15 cellular contexts compared by ENCODE assay signal in genomic region chr19:1085676-1086442, GRCh38. TPM values are rescaled to one million over a fixed set of nuclear protein-coding genes. Genes with fewer than 3 reads are reported as not detected.
DNase-seq lines count a peak whose midpoint lies in the region; ATAC-seq, FAIRE-seq and TF ChIP-seq lines count a peak whose summit lies in the region.
"Had no signal": no experiment of that assay in that cellular context is flagged by ENCODE, and none has a peak within 500 bp of the region (broad histone marks: within the 10 kb centered on the region; RNA-seq: fewer than 3 reads in every experiment).

No MANE protein-coding gene starts in this region.

- no peak overlapping the region for H2AK5ac ChIP-seq in H1 (ENCODE audit: low read depth, low read length)

- H4K20me1 ChIP-seq in H1 (replicated peaks in 1 of 2; ENCODE audit: control insufficient read depth in 1 of 2, insufficient read depth in 2 of 2, low read length in 2 of 2) = peaks cover 2 to 20% of the 10 kb centered on the region in 2 experiments

- WGBS in H1 (ENCODE audit: extremely low coverage in 1 of 2, insufficient coverage in 1 of 2, insufficient read length in 1 of 2, insufficient replicate concordance in 2 of 2, low coverage in 1 of 2, low lambda C conversion rate in 2 of 2, missing lambda C conversion rate in 1 of 2), 2 experiments = 86% methylated on average over 36 of the region's 38 CpGs; no CpG with 5 or more reads in 1 of the 2 experiments

- H2BK120ac ChIP-seq in H1 (replicated peaks; ENCODE audit: low read depth, low read length) = no peak overlapping the region

- peaks cover 0 to 7% (median 0%) of the 10 kb centered on the region in 4 experiments; a peak in 4 of 7 replicates for H3K4me1 ChIP-seq in H1 (replicated peaks in 1 of 4; ENCODE audit: control insufficient read depth in 3 of 4, insufficient read depth in 4 of 4, low read length in 3 of 4)

- no peak overlapping the region for H3K4me3 ChIP-seq in H1 (ENCODE audit: extremely low read depth in 1 of 4, insufficient read depth in 2 of 4, low read depth in 3 of 4, low read length in 4 of 4)
- H3K4me3 ChIP-seq: BLaER1 had no signal

- CTCF ChIA-PET in H1 (lab: Charles Lee; ENCODE audit: partially characterized antibody) = interaction anchor here (0.7 to 2.8 kb wide), 11 partner anchors 8 to 140 kb away, joined by 3 to 7 read pairs (median 3); no protein-coding TSS in a partner anchor

- no peaks in the 10 kb centered on the region for H3K9me3 Mint-ChIP-seq in stimulated activated naive CD8-positive, alpha-beta T cell treated with anti-CD3 and anti-CD28 coated beads, Interleukin-15, Interleukin-2, amounts not matched to agents 100 ng/mL and 50 ng/mL, for 24 hours
- H3K9me3 Mint-ChIP-seq in stimulated activated naive CD8-positive, alpha-beta T cell treated with anti-CD3 and anti-CD28 coated beads, Interleukin-15, amount 100 ng/mL, for 72 hours = no peaks in the 10 kb centered on the region

- FAIRE-seq in H1 (lab: Jason Lieb, UNC) = no peak

- no peak overlapping the region for H2AFZ ChIP-seq in H1 (ENCODE audit: low read length)

- H3K27ac Mint-ChIP-seq in stimulated activated naive CD8-positive, alpha-beta T cell treated with anti-CD3 and anti-CD28 coated beads, Interleukin-15, Interleukin-2, amounts not matched to agents 100 ng/mL and 50 ng/mL, for 24 hours = peak overlapping the region; percentile 69
- peak overlapping the region in 1 of 2 donors; percentile 93 for H3K27ac Mint-ChIP-seq in stimulated activated naive CD8-positive, alpha-beta T cell treated with anti-CD3 and anti-CD28 coated beads, Interleukin-15, amount 100 ng/mL, for 72 hours

- no peak overlapping the region for H4K91ac ChIP-seq in H1 (replicated peaks; ENCODE audit: insufficient read length, low read length)

- no peak for TF ChIP-seq CTCF in H1 (IDR thresholded peaks at IDR 0.05; ENCODE audit: control extremely low read depth in 1 of 3, insufficient read depth in 1 of 3, low read depth in 1 of 3, low read length in 3 of 3)

- no peak for ATAC-seq in stimulated activated naive CD8-positive, alpha-beta T cell treated with anti-CD3 and anti-CD28 coated beads, Interleukin-15, amount 100 ng/mL, for 72 hours

- POLR2A ChIA-PET in H1 (lab: Charles Lee; ENCODE audit: partially characterized antibody) = interaction anchor here (0.6 to 10.3 kb wide), 28 partner anchors 9 to 226 kb away, joined by 3 to 116 read pairs (median 4); partner anchors contain the start of genes ABCA7, ARHGAP45, GPX4 and POLR2E

- no peak overlapping the region for H2BK5ac ChIP-seq in H1 (ENCODE audit: low read depth, low read length)

- TF ChIP-seq RAD21 in H1 (IDR thresholded peaks at IDR 0.05 in 1 of 2, conservative IDR thresholded peaks at IDR 0.05 in 1 of 2; ENCODE audit: low read depth in 2 of 2, low read length in 2 of 2) = no peak

- no peak overlapping the region for H2BK12ac ChIP-seq in H1 (ENCODE audit: low read depth, low read length)

- no peak overlapping the region for H3K4me2 ChIP-seq in H1 (ENCODE audit: insufficient read depth in 1 of 2, low read depth in 2 of 2, low read length in 2 of 2)

- H3K9ac ChIP-seq in H1 (replicated peaks in 1 of 4; ENCODE audit: extremely low read depth in 1 of 4, low read depth in 3 of 4, low read length in 3 of 4) = no peak overlapping the region
- H3K9ac ChIP-seq: BLaER1 had no signal

- no peak overlapping the region for H3K27ac ChIP-seq in H1 (ENCODE audit: low read depth, low read length)

- H3K9me3 ChIP-seq in H1 (ENCODE audit: insufficient read depth in 2 of 2, low read depth in 1 of 2, low read length in 1 of 2) = no peaks in the 10 kb centered on the region
- H3K9me3 ChIP-seq: BLaER1 had no signal

- no peaks in the 10 kb centered on the region; the same call in none of the 2 replicates for H3K79me1 ChIP-seq in H1 (ENCODE audit: low read depth, low read length)

- TF ChIP-seq EP300 in H1 (IDR thresholded peaks at IDR 0.05; ENCODE audit: borderline replicate concordance in 1 of 2, low read depth in 2 of 2, low read length in 2 of 2) = no peak

- H3K36me3 ChIP-seq in H1 (ENCODE audit: control insufficient read depth in 2 of 4, insufficient read depth in 4 of 4, low read length in 3 of 4) = peaks cover 0 to 58% (median 19%) of the 10 kb centered on the region in 4 experiments; a peak in 4 of 8 replicates

- no peak overlapping the region for H3K14ac ChIP-seq in H1 (ENCODE audit: insufficient read length)

- peaks cover 40% of the 10 kb centered on the region for H3K36me3 Mint-ChIP-seq in stimulated activated naive CD8-positive, alpha-beta T cell treated with anti-CD3 and anti-CD28 coated beads, Interleukin-15, Interleukin-2, amounts not matched to agents 100 ng/mL and 50 ng/mL, for 24 hours (ENCODE audit: low read depth)

- no peak overlapping the region for H3K23ac ChIP-seq in H1 (ENCODE audit: insufficient read length)

- no peaks in the 10 kb centered on the region for H3K79me2 ChIP-seq in H1 (ENCODE audit: control insufficient read depth in 1 of 2, insufficient read depth in 2 of 2, low read length in 2 of 2)

- no peaks in the 10 kb centered on the region for H3K27me3 Mint-ChIP-seq in stimulated activated naive CD8-positive, alpha-beta T cell treated with anti-CD3 and anti-CD28 coated beads, Interleukin-15, Interleukin-2, amounts not matched to agents 100 ng/mL and 50 ng/mL, for 24 hours
- H3K27me3 Mint-ChIP-seq in stimulated activated naive CD8-positive, alpha-beta T cell treated with anti-CD3 and anti-CD28 coated beads, Interleukin-15, amount 100 ng/mL, for 72 hours = no peaks in the 10 kb centered on the region

- H3K23me2 ChIP-seq in H1 (ENCODE audit: low read depth, low read length) = no peaks in the 10 kb centered on the region

- no peak overlapping the region for H4K5ac ChIP-seq in H1 (ENCODE audit: insufficient read length, low read depth, low read length)

- no peak overlapping the region for H3K18ac ChIP-seq in H1 (ENCODE audit: extremely low read depth, low read length)

- TF ChIP-seq POLR2A in Raji (IDR thresholded peaks at IDR 0.05; ENCODE audit: insufficient read depth, low read depth, low read length) = 0 out of 2 replicates have a peak, but pooled peaks have one; percentile 1
- no peak; a peak in 1 of 3 replicates for TF ChIP-seq POLR2A in H1 (IDR thresholded peaks at IDR 0.05; ENCODE audit: control extremely low read depth in 1 of 2, low read depth in 2 of 2, low read length in 2 of 2)

- no peaks in the 10 kb centered on the region for H3K27me3 ChIP-seq in H1 (replicated peaks in 1 of 4; ENCODE audit: control insufficient read depth in 3 of 4, extremely low read depth in 1 of 4, insufficient read depth in 3 of 4, low read length in 3 of 4)
- H3K27me3 ChIP-seq: BLaER1 had no signal

- no peak overlapping the region; the same call in 1 of the 2 replicates for H4K8ac ChIP-seq in H1 (ENCODE audit: extremely low read depth, insufficient read depth, low read length)

- H2BK15ac ChIP-seq in H1 (ENCODE audit: low read length) = no peak overlapping the region

- H3K4me3 Mint-ChIP-seq in stimulated activated naive CD8-positive, alpha-beta T cell treated with anti-CD3 and anti-CD28 coated beads, Interleukin-15, Interleukin-2, amounts not matched to agents 100 ng/mL and 50 ng/mL, for 24 hours = no peak overlapping the region
- H3K4me3 Mint-ChIP-seq in stimulated activated naive CD8-positive, alpha-beta T cell treated with anti-CD3 and anti-CD28 coated beads, Interleukin-15, amount 100 ng/mL, for 72 hours = peak overlapping the region in 1 of 2 donors; percentile 29

- no peak overlapping the region for H3K56ac ChIP-seq in H1 (replicated peaks; ENCODE audit: insufficient read length, low read depth, low read length)

- H3K4ac ChIP-seq in H1 (replicated peaks; ENCODE audit: insufficient read length, low read depth, low read length) = no peak overlapping the region

- DNase-seq in stimulated activated naive CD8-positive, alpha-beta T cell treated with anti-CD3 and anti-CD28 coated beads, Interleukin-15, amount 100 ng/mL, for 72 hours = no peak
- DNase-seq in H1 (ENCODE audit: low read depth in 1 of 2, low spot score in 2 of 2) (no peak), cerebellar cortex (ENCODE audit: low spot score) (no peak), NCI-H510A (lab: John Stamatoyannopoulos, UW) (no peak), activated gamma-delta T cell (lab: John Stamatoyannopoulos, UW) (no peak), T-helper 9 cell (no peak)
- DNase-seq: activated CD4-positive, alpha-beta T cell treated with anti-CD3 and anti-CD28 coated beads, Interleukin-2, amount 50 U/mL, for 4 hours; GF-D8; hippocampal formation; NCI-H2227 treated with DMSO at 0.1 percent for 48 hours; OCI-M1; stimulated activated CD4-positive, alpha-beta T cell treated with anti-CD3 and anti-CD28 coated beads, Interleukin-2, amount 100 ng/mL, for 48 hours had no signal

- peaks cover 55% of the 10 kb centered on the region for H3K4me1 Mint-ChIP-seq in stimulated activated naive CD8-positive, alpha-beta T cell treated with anti-CD3 and anti-CD28 coated beads, Interleukin-15, Interleukin-2, amounts not matched to agents 100 ng/mL and 50 ng/mL, for 24 hours (ENCODE audit: low read depth)
- H3K4me1 Mint-ChIP-seq in stimulated activated naive CD8-positive, alpha-beta T cell treated with anti-CD3 and anti-CD28 coated beads, Interleukin-15, amount 100 ng/mL, for 72 hours = peaks cover 99% of the 10 kb centered on the region

- H2BK20ac ChIP-seq in H1 (ENCODE audit: low read length) = no peak overlapping the region

RNA-seq across cellular contexts. Expression of gene POLR2E, which starts 9.3 kb away (rescaled TPM):
- total RNA-seq in H1 (2021; fragmentation: NEBNext Ultra II Directional; extraction: Animal tissue kit (Norgen Biotek cat#: 25700)) = 274 and 281 TPM in 2 replicates
- polyA plus RNA-seq in H1 (2011; rRNA removed) = 381 and 483 TPM in 2 replicates
- 378 TPM for polyA plus RNA-seq in H1 (2011; cell fraction: cytosol; rRNA removed)
- polyA plus RNA-seq in H1 (2011; cell fraction: nucleus; rRNA removed) = 283 TPM
- 286 to 416 TPM (median 379 TPM) in 4 replicates for polyA plus RNA-seq in H1 (2012, experiment 1 of 2)
- polyA plus RNA-seq in H1 (2012, experiment 2 of 2) = 296 TPM
- polyA plus RNA-seq in H1 (2013, experiment 1 of 2) = 195 TPM
- polyA plus RNA-seq in H1 (2013, experiment 2 of 2) = 204 TPM
- polyA minus RNA-seq in H1 (2011; rRNA and poly(A)+ RNA removed) = 110 and 140 TPM in 2 replicates
- polyA minus RNA-seq in H1 (2011; cell fraction: cytosol; rRNA and poly(A)+ RNA removed) = 128 TPM
- polyA minus RNA-seq in H1 (2011; cell fraction: nucleus; rRNA and poly(A)+ RNA removed) = 125 TPM

RNA-seq across cellular contexts. Expression of gene GPX4, which starts 17.9 kb away (rescaled TPM):
- total RNA-seq in H1 (2021; fragmentation: NEBNext Ultra II Directional; extraction: Animal tissue kit (Norgen Biotek cat#: 25700)) = 342 and 355 TPM in 2 replicates
- polyA plus RNA-seq in H1 (2011; rRNA removed) = 693 and 947 TPM in 2 replicates
- 779 TPM for polyA plus RNA-seq in H1 (2011; cell fraction: cytosol; rRNA removed)
- polyA plus RNA-seq in H1 (2011; cell fraction: nucleus; rRNA removed) = 730 TPM
- polyA plus RNA-seq in H1 (2012, experiment 1 of 2) = 475 to 711 TPM (median 640 TPM) in 4 replicates
- polyA plus RNA-seq in H1 (2012, experiment 2 of 2) = 958 TPM
- polyA plus RNA-seq in H1 (2013, experiment 1 of 2) = 575 TPM
- 562 TPM for polyA plus RNA-seq in H1 (2013, experiment 2 of 2)
- 186 and 191 TPM in 2 replicates for polyA minus RNA-seq in H1 (2011; rRNA and poly(A)+ RNA removed)
- polyA minus RNA-seq in H1 (2011; cell fraction: cytosol; rRNA and poly(A)+ RNA removed) = 297 TPM
- 155 TPM for polyA minus RNA-seq in H1 (2011; cell fraction: nucleus; rRNA and poly(A)+ RNA removed)

RNA-seq across cellular contexts. Expression of gene ARHGAP45, which starts 18.9 kb away (rescaled TPM):
- total RNA-seq in H1 (2021; fragmentation: NEBNext Ultra II Directional; extraction: Animal tissue kit (Norgen Biotek cat#: 25700)) = 41.8 and 43.6 TPM in 2 replicates
- polyA plus RNA-seq in H1 (2011; rRNA removed) = 31.4 and 40.2 TPM in 2 replicates
- 36.8 TPM for polyA plus RNA-seq in H1 (2011; cell fraction: cytosol; rRNA removed)
- polyA plus RNA-seq in H1 (2011; cell fraction: nucleus; rRNA removed) = 67.4 TPM
- 26.5 to 43.1 TPM (median 35.3 TPM) in 4 replicates for polyA plus RNA-seq in H1 (2012, experiment 1 of 2)
- polyA plus RNA-seq in H1 (2012, experiment 2 of 2) = 29.2 TPM
- polyA plus RNA-seq in H1 (2013, experiment 1 of 2) = 16.7 TPM
- 16.2 TPM for polyA plus RNA-seq in H1 (2013, experiment 2 of 2)
- polyA minus RNA-seq in H1 (2011; rRNA and poly(A)+ RNA removed) = 13.6 and 19.9 TPM in 2 replicates
- polyA minus RNA-seq in H1 (2011; cell fraction: cytosol; rRNA and poly(A)+ RNA removed) = 28.4 TPM
- polyA minus RNA-seq in H1 (2011; cell fraction: nucleus; rRNA and poly(A)+ RNA removed) = 25.1 TPM

RNA-seq across cellular contexts. Expression of gene ABCA7, which starts 46.0 kb away (rescaled TPM):
- 25.6 and 29.7 TPM in 2 replicates for total RNA-seq in H1 (2021; fragmentation: NEBNext Ultra II Directional; extraction: Animal tissue kit (Norgen Biotek cat#: 25700))
- polyA plus RNA-seq in H1 (2011; rRNA removed) = 10.4 and 17.4 TPM in 2 replicates
- polyA plus RNA-seq in H1 (2011; cell fraction: cytosol; rRNA removed) = 11.0 TPM
- polyA plus RNA-seq in H1 (2011; cell fraction: nucleus; rRNA removed) = 75.8 TPM
- polyA plus RNA-seq in H1 (2012, experiment 1 of 2) = 24.0 to 35.6 TPM (median 26.9 TPM) in 4 replicates
- 20.8 TPM for polyA plus RNA-seq in H1 (2012, experiment 2 of 2)
- polyA plus RNA-seq in H1 (2013, experiment 1 of 2) = 22.9 TPM
- 19.2 TPM for polyA plus RNA-seq in H1 (2013, experiment 2 of 2)
- polyA minus RNA-seq in H1 (2011; rRNA and poly(A)+ RNA removed) = 7.3 and 11.6 TPM in 2 replicates
- 17.7 TPM for polyA minus RNA-seq in H1 (2011; cell fraction: cytosol; rRNA and poly(A)+ RNA removed)
- polyA minus RNA-seq in H1 (2011; cell fraction: nucleus; rRNA and poly(A)+ RNA removed) = 32.0 TPM

RNA-seq across cellular contexts. Expression of gene CNN2, which starts 59.5 kb away (rescaled TPM):
- total RNA-seq in H1 (2021; fragmentation: NEBNext Ultra II Directional; extraction: Animal tissue kit (Norgen Biotek cat#: 25700)) = 522 and 551 TPM in 2 replicates
- polyA plus RNA-seq in H1 (2011; rRNA removed) = 189 and 349 TPM in 2 replicates
- 238 TPM for polyA plus RNA-seq in H1 (2011; cell fraction: cytosol; rRNA removed)
- polyA plus RNA-seq in H1 (2011; cell fraction: nucleus; rRNA removed) = 235 TPM
- 294 to 464 TPM (median 423 TPM) in 4 replicates for polyA plus RNA-seq in H1 (2012, experiment 1 of 2)
- polyA plus RNA-seq in H1 (2012, experiment 2 of 2) = 443 TPM
- 346 TPM for polyA plus RNA-seq in H1 (2013, experiment 1 of 2)
- polyA plus RNA-seq in H1 (2013, experiment 2 of 2) = 345 TPM
- 314 and 396 TPM in 2 replicates for polyA minus RNA-seq in H1 (2011; rRNA and poly(A)+ RNA removed)
- polyA minus RNA-seq in H1 (2011; cell fraction: cytosol; rRNA and poly(A)+ RNA removed) = 453 TPM
- polyA minus RNA-seq in H1 (2011; cell fraction: nucleus; rRNA and poly(A)+ RNA removed) = 127 TPM
